In the genomic region with DNA sequence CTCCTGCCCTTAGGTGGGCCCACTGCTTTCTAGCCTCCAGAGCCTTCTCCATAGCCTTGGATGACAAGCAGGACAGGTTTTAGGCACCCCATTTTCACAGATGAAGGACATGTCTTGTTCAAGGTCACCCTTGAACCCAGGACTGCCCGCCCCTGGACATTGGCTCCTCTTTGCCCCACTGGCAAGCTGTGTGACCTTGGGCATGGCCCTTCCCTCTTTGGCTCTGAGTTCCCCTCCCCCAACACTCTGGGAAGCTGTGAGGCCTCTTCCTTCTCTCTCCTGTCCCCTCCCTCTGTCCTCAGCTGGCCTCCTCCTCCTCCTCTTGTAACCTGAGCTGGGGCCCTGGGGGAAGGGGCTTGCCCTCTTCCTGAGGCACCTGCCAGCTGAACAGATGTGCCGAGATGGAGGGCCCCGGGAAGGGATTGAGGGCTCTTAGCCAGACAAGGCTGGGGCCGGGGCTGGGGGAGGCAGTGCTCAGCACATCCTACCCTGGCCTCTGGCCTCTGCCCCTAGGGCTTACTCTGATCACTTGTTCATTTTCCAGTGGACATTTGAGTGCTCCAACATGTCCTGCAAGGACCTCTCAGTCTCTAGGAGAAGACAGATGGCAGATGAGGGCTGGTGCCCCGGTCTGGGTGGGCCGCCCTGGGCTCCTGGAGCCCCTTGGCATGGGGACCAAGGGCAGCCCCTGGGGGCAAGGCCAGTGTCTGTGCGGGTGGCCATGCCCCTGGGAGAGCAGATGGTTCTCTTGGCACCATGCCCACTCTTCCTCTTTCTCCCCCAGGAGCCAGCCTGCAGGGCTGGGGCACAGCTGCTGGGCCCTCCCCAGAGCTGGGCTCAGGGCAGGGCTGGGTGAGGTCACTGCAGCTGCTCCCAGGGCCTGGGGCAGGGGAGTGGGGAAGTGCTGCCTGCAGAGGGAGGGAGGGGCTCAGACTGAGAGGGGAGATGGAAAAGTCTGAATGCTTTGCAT, we compare ENCODE assay signal across 11 cellular contexts. TPM values are rescaled to one million over a fixed set of nuclear protein-coding genes. Genes with fewer than 3 reads are reported as not detected.
DNase-seq lines count a peak whose midpoint lies in the region; ATAC-seq and TF ChIP-seq lines count a peak whose summit lies in the region.
"Had no signal": no experiment of that assay in that cellular context is flagged by ENCODE, and none has a peak within 500 bp of the region (broad histone marks: within the 10 kb centered on the region; RNA-seq: fewer than 3 reads in every experiment).

No MANE protein-coding gene starts in this region.

- H3K9ac ChIP-seq in BLaER1 treated with 17β-estradiol and CSF1 and Interleukin-3, amounts not matched to agents 10 nM and 100 nM, result peak overlapping the region in 9 of 11 experiments; percentile 32 to 72 (median 52); a peak in 15 of 22 replicates
- H3K9ac ChIP-seq in SK-N-MC (ENCODE audit: insufficient read length), result peak overlapping the region; percentile 32

- ATAC-seq in foreskin keratinocyte (no peak), GM19463 (IDR thresholded peaks at IDR 0.05; ENCODE audit: unreplicated experiment) (no peak), GM18870 (IDR thresholded peaks at IDR 0.05; ENCODE audit: unreplicated experiment) (no peak)
- ATAC-seq: CD8-positive, alpha-beta T cell had no signal

- H3K4me3 ChIP-seq in BLaER1 treated with 17β-estradiol and CSF1 and Interleukin-3, amounts not matched to agents 10 nM and 100 nM, result peak overlapping the region in 2 of 10 experiments; percentile 14 to 46; a peak in 1 of 20 replicates
- H3K4me3 ChIP-seq in SK-N-MC, result peak overlapping the region; percentile 48
- H3K4me3 ChIP-seq: ascending aorta, uterus had no signal

- H3K9me3 ChIP-seq in BLaER1 treated with 17β-estradiol and CSF1 and Interleukin-3, amounts not matched to agents 10 nM and 100 nM (replicated peaks in 1 of 11), result no peaks in the 10 kb centered on the region
- H3K9me3 ChIP-seq in SK-N-MC (ENCODE audit: low read depth, low read length), result no peaks in the 10 kb centered on the region
- H3K9me3 ChIP-seq: ascending aorta, uterus had no signal

- no peak for TF ChIP-seq CTCF in foreskin keratinocyte (conservative IDR thresholded peaks at IDR 0.05)

- H4K20me1 ChIP-seq in BLaER1 treated with 17β-estradiol and CSF1 and Interleukin-3, amounts not matched to agents 10 nM and 100 nM, result peaks cover 0 to 17% (median under 1%) of the 10 kb centered on the region in 11 experiments; a peak in 5 of 22 replicates

- peak overlapping the region in 10 of 11 experiments; percentile 38 to 76 (median 66); a peak in 20 of 22 replicates for H3K27ac ChIP-seq in BLaER1 treated with 17β-estradiol and CSF1 and Interleukin-3, amounts not matched to agents 10 nM and 100 nM
- H3K27ac ChIP-seq in SK-N-MC, result peak overlapping the region; percentile 81
- H3K27ac ChIP-seq in layer of hippocampus (ENCODE audit: low read depth, low read length), result peak overlapping the region; percentile 58
- no peak overlapping the region for H3K27ac ChIP-seq in foreskin keratinocyte
- H3K27ac ChIP-seq: ascending aorta had no signal

- peaks cover 0 to 4% (median 0%) of the 10 kb centered on the region in 11 experiments; a peak in 1 of 22 replicates for H3K36me3 ChIP-seq in BLaER1 treated with 17β-estradiol and CSF1 and Interleukin-3, amounts not matched to agents 10 nM and 100 nM
- no peaks in the 10 kb centered on the region for H3K36me3 ChIP-seq in SK-N-MC (ENCODE audit: insufficient read depth, low read length)
- H3K36me3 ChIP-seq: ascending aorta, uterus had no signal

- H3K4me1 ChIP-seq in BLaER1 treated with 17β-estradiol and CSF1 and Interleukin-3, amounts not matched to agents 10 nM and 100 nM, result peaks cover 40 to 100% (median 96%) of the 10 kb centered on the region in 10 experiments
- H3K4me1 ChIP-seq in foreskin keratinocyte, result no peaks in the 10 kb centered on the region

- peak overlapping the region; percentile 72 to 94 (median 90) for H3K4me2 ChIP-seq in BLaER1 treated with 17β-estradiol and CSF1 and Interleukin-3, amounts not matched to agents 10 nM and 100 nM

- peak; percentile 94 for DNase-seq in NCI-H1092 treated with DMSO at 0.1 percent for 48 hours (lab: John Stamatoyannopoulos, UW)
- no peak for DNase-seq in SK-N-MC (ENCODE audit: low read depth, low spot score)
- DNase-seq in foreskin keratinocyte, result no peak
- no peak for DNase-seq in HPDE6-E6E7 (ENCODE audit: extremely low spot score)
- DNase-seq: CD8-positive, alpha-beta T cell; uterus had no signal

- H3K27me3 ChIP-seq in BLaER1 treated with 17β-estradiol and CSF1 and Interleukin-3, amounts not matched to agents 10 nM and 100 nM, result peaks cover 0 to 14% (median 0%) of the 10 kb centered on the region in 11 experiments; a peak in 5 of 22 replicates
- no peaks in the 10 kb centered on the region for H3K27me3 ChIP-seq in layer of hippocampus (ENCODE audit: control insufficient read depth, insufficient read depth, low read length)
- peaks cover 58% of the 10 kb centered on the region for H3K27me3 ChIP-seq in foreskin keratinocyte
- H3K27me3 ChIP-seq: ascending aorta, uterus had no signal

RNA-seq across cellular contexts. Expression of gene FOXO6, which starts 10.7 kb away (rescaled TPM):
- 0.07 TPM in 1 of 2 replicates, not detected in the other for total RNA-seq in foreskin keratinocyte
- 0.04 and 0.11 TPM in 2 replicates for polyA plus RNA-seq in foreskin keratinocyte
